ENCODE assay signal across 8 cellular contexts in the genomic region with DNA sequence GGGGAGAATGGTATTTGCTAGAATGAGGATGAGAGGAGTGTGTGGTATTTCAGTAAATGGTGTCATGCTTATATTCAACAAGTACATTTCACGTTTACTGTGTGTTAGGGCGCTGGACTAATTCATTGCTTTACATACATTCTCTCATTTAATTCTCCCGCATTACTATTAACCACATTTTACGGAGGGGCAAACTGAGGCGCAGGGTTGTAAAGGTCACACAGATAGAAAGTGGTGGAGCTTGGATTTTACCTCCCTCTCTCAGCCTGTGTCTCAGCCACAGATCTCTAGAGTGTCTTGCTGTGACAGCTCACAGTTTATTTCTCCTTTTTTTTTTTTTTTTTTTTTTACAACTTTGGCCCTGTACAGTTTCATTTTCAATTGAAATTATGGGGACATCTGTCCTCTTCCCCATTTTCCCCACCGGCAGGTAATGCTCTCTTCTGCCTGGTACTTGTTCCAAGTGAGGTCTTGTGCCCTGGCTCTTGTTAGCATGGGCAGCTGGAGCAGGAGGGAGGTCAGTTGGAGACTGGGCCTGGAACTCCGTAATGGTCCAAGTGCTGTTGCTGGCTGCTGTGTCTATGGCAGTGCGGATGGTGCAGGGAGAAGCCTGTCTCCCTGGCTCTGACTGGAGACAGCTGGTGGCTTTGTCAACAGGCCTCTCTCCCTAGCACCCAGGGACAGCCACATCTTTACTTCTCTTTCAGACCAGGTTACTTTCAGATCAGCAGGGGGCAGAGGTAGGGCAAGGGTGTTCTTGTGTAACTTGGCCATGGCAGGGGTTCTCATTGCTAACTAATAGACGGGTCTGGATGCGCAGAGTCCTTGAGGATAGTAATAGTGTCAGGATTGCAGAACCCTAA. TPM values are rescaled to one million over a fixed set of nuclear protein-coding genes. Genes with fewer than 3 reads are reported as not detected.
DNase-seq lines count a peak whose midpoint lies in the region; ATAC-seq and TF ChIP-seq lines count a peak whose summit lies in the region.

No MANE protein-coding gene starts in this region.

- ATAC-seq in GM19395 (IDR thresholded peaks at IDR 0.05; ENCODE audit: unreplicated experiment) (peak; percentile 33), lung (ENCODE audit: insufficient read depth, low FRiP score) (no peak), HG03342 (IDR thresholded peaks at IDR 0.05; ENCODE audit: unreplicated experiment) (no peak)

- H3K9ac ChIP-seq in BLaER1: peak overlapping the region; percentile 95

- H3K36me3 ChIP-seq in BLaER1 (peaks cover 14% of the 10 kb centered on the region), lung (ENCODE audit: control insufficient read depth in 2 of 2, insufficient read depth in 2 of 2, low read length in 2 of 2) (peaks cover 0 to 4% of the 10 kb centered on the region in 2 donors), tibial nerve (no peaks in the 10 kb centered on the region)

- TF ChIP-seq EP300 in tibial nerve (IDR thresholded peaks at IDR 0.05): no peak

- H3K4me1 ChIP-seq in BLaER1: peaks cover 59% of the 10 kb centered on the region
- peaks cover 38 to 43% of the 10 kb centered on the region in 2 donors for H3K4me1 ChIP-seq in lung (ENCODE audit: control insufficient read depth in 2 of 2, insufficient read depth in 2 of 2, low read length in 2 of 2)
- peaks cover 5 to 69% (median 58%) of the 10 kb centered on the region in 4 donors for H3K4me1 ChIP-seq in tibial nerve

- no peak for TF ChIP-seq POLR2A in tibial nerve (IDR thresholded peaks at IDR 0.05)

- H3K27me3 ChIP-seq in BLaER1: no peaks in the 10 kb centered on the region
- H3K27me3 ChIP-seq in dorsolateral prefrontal cortex: no peaks in the 10 kb centered on the region
- no peaks in the 10 kb centered on the region for H3K27me3 ChIP-seq in lung (ENCODE audit: control insufficient read depth, insufficient read depth)
- H3K27me3 ChIP-seq in tibial nerve: no peaks in the 10 kb centered on the region

- H3K4me2 ChIP-seq in BLaER1: peak overlapping the region; percentile 86

- POLR2A ChIA-PET in RWPE1 (lab: Yijun Ruan, JAX; ENCODE audit: low non-redundant PET): interaction anchor here (0.6 kb wide), 3 partner anchors 17 to 262 kb away, joined by 3 to 8 read pairs (median 3); no protein-coding TSS in a partner anchor

- no peak; the same call in 1 of the 2 replicates for TF ChIP-seq CTCF in RWPE1 (conservative IDR thresholded peaks at IDR 0.05; ENCODE audit: low read depth)
- TF ChIP-seq CTCF in dorsolateral prefrontal cortex (IDR thresholded peaks at IDR 0.05 in 54 of 56, conservative IDR thresholded peaks at IDR 0.05 in 2 of 56; ENCODE audit: low read depth in 1 of 56, partially characterized antibody in 56 of 56): peak in 18 of 56 donors; percentile 7 to 39 (median 14)
- no peak for TF ChIP-seq CTCF in lung (IDR thresholded peaks at IDR 0.05; ENCODE audit: control extremely low read depth, extremely low read depth)
- TF ChIP-seq CTCF in tibial nerve (IDR thresholded peaks at IDR 0.05): peak in 1 of 5 experiments; percentile 16

- H3K4me3 ChIP-seq in BLaER1 (peak overlapping the region; percentile 86), dorsolateral prefrontal cortex (peak overlapping the region; percentile 62 to 99 (median 92)), lung (peak overlapping the region; percentile 2), tibial nerve (peak overlapping the region; percentile 82 to 100 (median 95))

- peak; percentile 64 for DNase-seq in RWPE1 (ENCODE audit: low spot score)
- peak in 8 of 10 donors; percentile 46 to 73 (median 64) for DNase-seq in dorsolateral prefrontal cortex
- no peak for DNase-seq in lung (ENCODE audit: low spot score)
- peak in 1 of 2 donors; percentile 53 for DNase-seq in tibial nerve (ENCODE audit: low spot score in 2 of 2)
- no peak for DNase-seq in effector CD4-positive, alpha-beta T cell

- intact Hi-C loops in dorsolateral prefrontal cortex (cut with DNase I): loop anchor here in 1 of 2 donors (5.0 kb wide), 1 partner anchor 35 kb away; no protein-coding TSS in a partner anchor

- H3K9me3 ChIP-seq in BLaER1: no peaks in the 10 kb centered on the region
- no peaks in the 10 kb centered on the region for H3K9me3 ChIP-seq in lung (ENCODE audit: control insufficient read depth in 2 of 2, insufficient read depth in 1 of 2, low read length in 1 of 2)
- H3K9me3 ChIP-seq in tibial nerve: no peaks in the 10 kb centered on the region

- WGBS in lung, 2 donors: 29 to 39% methylated on average over 10 of the region's 10 CpGs
- 25 to 26% methylated on average over 10 of the region's 10 CpGs for WGBS in tibial nerve, 2 donors

- H3K27ac ChIP-seq in BLaER1: no peak overlapping the region
- H3K27ac ChIP-seq in RWPE1: peak overlapping the region; percentile 90
- H3K27ac ChIP-seq in dorsolateral prefrontal cortex: peak overlapping the region; percentile 67 to 98 (median 95)
- peak overlapping the region; percentile 97 to 99 for H3K27ac ChIP-seq in lung (ENCODE audit: low read depth in 1 of 2, low read length in 1 of 2)
- H3K27ac ChIP-seq in tibial nerve: peak overlapping the region; percentile 94 to 100 (median 98)

- CTCF ChIA-PET in RWPE1 (lab: Yijun Ruan, JAX): interaction anchor here (0.7 to 1.2 kb wide), 7 partner anchors 10 to 89 kb away, joined by 3 to 10 read pairs (median 4); no protein-coding TSS in a partner anchor

- H4K20me1 ChIP-seq in BLaER1: peaks cover 57% of the 10 kb centered on the region

RNA-seq across cellular contexts. Expression of gene NDST1, which starts 20.5 kb away (rescaled TPM):
- total RNA-seq in dorsolateral prefrontal cortex: 100 to 1,000 TPM in 43 of 120 experiments, 10 to 100 TPM in 77; 64.3 to 163 (median 92.5) TPM
- 100 to 1,000 TPM in 1 of 2 donors, 10 to 100 TPM in 1; 71.6 to 145 TPM for total RNA-seq in lung
- polyA plus RNA-seq in lung: 10 to 100 TPM; 45.6 to 49.8 TPM
- total RNA-seq in tibial nerve: 100 to 1,000 TPM in 2 of 4 donors, 10 to 100 TPM in 2; 53.2 to 137 (median 104) TPM

RNA-seq across cellular contexts. Expression of gene RPS14, which starts 37.9 kb away (rescaled TPM):
- total RNA-seq in dorsolateral prefrontal cortex: 100 to 1,000 TPM; 441 to 866 (median 635) TPM
- 1,000 to 10,000 TPM; 1,065 to 1,395 TPM for total RNA-seq in lung
- 1,000 to 10,000 TPM; 3,509 to 4,623 TPM for polyA plus RNA-seq in lung
- total RNA-seq in tibial nerve: 1,000 to 10,000 TPM; 2,328 to 3,623 (median 2,710) TPM

Comparison
In these comparisons a context has a peak if more than half of its experiments do, and no peak if none do; other contexts are left out.
1. H3K4me3 ChIP-seq: peak in every context shown above with its lines; median percentile 95 in tibial nerve; 92 in dorsolateral prefrontal cortex; 86 in BLaER1; 2 in lung.
2. DNase-seq: peak in RWPE1 (single experiment) and dorsolateral prefrontal cortex (8 of 10); none in lung (single experiment) and effector CD4-positive, alpha-beta T cell (single experiment).